In the genomic region with DNA sequence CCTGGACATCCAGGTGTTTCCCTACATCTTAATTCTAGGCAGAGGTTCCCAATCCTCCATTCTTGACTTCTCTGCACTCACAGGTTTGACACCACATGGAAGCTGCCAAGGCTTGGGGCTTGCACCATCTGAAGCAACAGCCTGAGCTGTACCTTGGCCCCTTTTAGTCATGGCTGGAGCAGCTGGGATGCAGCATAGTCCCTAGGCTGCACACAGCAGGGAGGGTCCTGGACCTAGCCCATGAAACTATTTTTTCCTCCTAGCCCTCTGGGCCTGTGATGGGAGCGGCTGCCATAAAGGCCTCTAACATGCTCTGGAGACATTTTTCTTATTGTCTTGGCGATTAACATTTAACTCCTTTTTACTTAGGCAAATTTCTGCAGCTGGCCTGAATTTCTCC, we compare ENCODE assay signal across 10 cellular contexts.
"Had no signal": no experiment of that assay in that cellular context is flagged by ENCODE, and none has a peak within 500 bp of the region (broad histone marks: within the 10 kb centered on the region; RNA-seq: fewer than 3 reads in every experiment).

No MANE protein-coding gene starts in this region.

- H3K4me3 ChIP-seq: GM23248, HAP-1 had no signal

- H3K9ac ChIP-seq: GM23248 had no signal

- H3K27ac ChIP-seq: GM23248 had no signal

- ATAC-seq: HCT116 had no signal

- H3K4me3 Mint-ChIP-seq: H9, HFFc6 had no signal

- H3K36me3 ChIP-seq: HAP-1 had no signal

- DNase-seq: GM23248, GOT3, H7, H9, HCEC 1CT, HFFc6 had no signal

- H3K4me1 ChIP-seq: HAP-1 had no signal

- H3K27ac Mint-ChIP-seq: H9, HFFc6 had no signal

- H2AFZ ChIP-seq: GM23248 had no signal

- FAIRE-seq: H1, H54 had no signal
